In genomic region chrX:46618947-46619346, GRCh38 we compare ENCODE assay signal across 30 cellular contexts.
"Had no signal": no experiment of that assay in that cellular context is flagged by ENCODE, and none has a peak within 500 bp of the region (broad histone marks: within the 10 kb centered on the region; RNA-seq: fewer than 3 reads in every experiment).

No MANE protein-coding gene starts in this region.

- FAIRE-seq: small intestine, urothelium cell line had no signal

- H3K9me3 Mint-ChIP-seq: natural killer cell; stimulated activated effector memory CD8-positive, alpha-beta T cell treated with anti-CD3 and anti-CD28 coated beads, Interleukin-12 subunit alpha, Interleukin-12 subunit beta, amount 100 ng/mL, for 72 hours; stimulated activated naive CD8-positive, alpha-beta T cell treated with anti-CD3 and anti-CD28 coated beads, Interleukin-15, amount 100 ng/mL, for 72 hours; type B pancreatic cell had no signal

- DNase-seq: naive thymus-derived CD4-positive, alpha-beta T cell; natural killer cell; occipital lobe; ovary; posterior cingulate gyrus; psoas muscle; right cardiac atrium; right lobe of liver; sigmoid colon; small intestine; stimulated activated CD4-positive, alpha-beta T cell treated with anti-CD3 and anti-CD28 coated beads, Interleukin-15, amount 100 ng/mL, for 24 hours; stimulated activated CD4-positive, alpha-beta T cell treated with anti-CD3 and anti-CD28 coated beads, Interleukin-2, amount 100 ng/mL, for 24 hours; stimulated activated CD4-positive, alpha-beta T cell treated with anti-CD3 and anti-CD28 coated beads, Interleukin-2, amount 100 ng/mL, for 48 hours; stimulated activated CD4-positive, alpha-beta T cell treated with anti-CD3 and anti-CD28 coated beads, Interleukin-4, amount 100 ng/mL, for 24 hours; stimulated activated naive CD4-positive, alpha-beta T cell; stimulated activated naive CD8-positive, alpha-beta T cell treated with anti-CD3 and anti-CD28 coated beads, Interleukin-15, amount 100 ng/mL, for 72 hours; stimulated activated naive CD8-positive, alpha-beta T cell treated with anti-CD3 and anti-CD28 coated beads, Interleukin-15, Interleukin-2, amounts not matched to agents 100 U/mL and 50 U/mL, for 24 hours; substantia nigra; testis; tibial artery; transverse colon had no signal

- H3K36me3 ChIP-seq: neural progenitor cell, ovary, right lobe of liver, sigmoid colon, suprapubic skin, tibial artery, transverse colon, vagina had no signal

- H3K4me1 ChIP-seq: neural progenitor cell, parathyroid adenoma, psoas muscle, sigmoid colon, suprapubic skin, testis, transverse colon, vagina had no signal

- H3K36me3 Mint-ChIP-seq: natural killer cell had no signal

- H3K9ac ChIP-seq: neural progenitor cell, parathyroid adenoma had no signal

- H2AFZ ChIP-seq: neural progenitor cell, parathyroid adenoma had no signal

- H3K27ac ChIP-seq: neural progenitor cell, ovary, parathyroid adenoma, psoas muscle, right lobe of liver, sigmoid colon, suprapubic skin, testis, tibial artery, transverse colon, vagina had no signal

- ATAC-seq: naive thymus-derived CD4-positive, alpha-beta T cell; natural killer cell; psoas muscle; right cardiac atrium; right lobe of liver; stimulated activated effector memory CD8-positive, alpha-beta T cell treated with anti-CD3 and anti-CD28 coated beads, Interleukin-12 subunit alpha, Interleukin-12 subunit beta, amount 100 ng/mL, for 72 hours; stimulated activated naive CD8-positive, alpha-beta T cell treated with anti-CD3 and anti-CD28 coated beads, Interleukin-15, amount 100 ng/mL, for 72 hours; stimulated activated naive CD8-positive, alpha-beta T cell treated with anti-CD3 and anti-CD28 coated beads, Interleukin-15, Interleukin-2, amounts not matched to agents 100 U/mL and 50 U/mL, for 24 hours had no signal

- H3K27me3 ChIP-seq: neural progenitor cell, ovary, right lobe of liver, sigmoid colon, suprapubic skin, testis, tibial artery, transverse colon, vagina had no signal

- H3K4me3 Mint-ChIP-seq: naive thymus-derived CD4-positive, alpha-beta T cell; natural killer cell; nephron; neural progenitor cell; stimulated activated effector memory CD8-positive, alpha-beta T cell treated with anti-CD3 and anti-CD28 coated beads, Interleukin-12 subunit alpha, Interleukin-12 subunit beta, amount 100 ng/mL, for 72 hours; stimulated activated naive CD8-positive, alpha-beta T cell treated with anti-CD3 and anti-CD28 coated beads, Interleukin-15, amount 100 ng/mL, for 72 hours; type B pancreatic cell had no signal

- H3K4me2 ChIP-seq: neural progenitor cell had no signal

- H3K9me3 ChIP-seq: ovary, right lobe of liver, sigmoid colon, suprapubic skin, testis, transverse colon, vagina had no signal

- H3K4me3 ChIP-seq: neural progenitor cell, ovary, psoas muscle, right lobe of liver, sigmoid colon, suprapubic skin, testis, tibial artery, transverse colon, vagina had no signal

- H3K79me2 ChIP-seq: parathyroid adenoma had no signal

- H3K27ac Mint-ChIP-seq: naive thymus-derived CD4-positive, alpha-beta T cell; natural killer cell; nephron; neural progenitor cell; progenitor cell of endocrine pancreas; stimulated activated effector memory CD8-positive, alpha-beta T cell treated with anti-CD3 and anti-CD28 coated beads, Interleukin-12 subunit alpha, Interleukin-12 subunit beta, amount 100 ng/mL, for 72 hours; stimulated activated naive CD8-positive, alpha-beta T cell treated with anti-CD3 and anti-CD28 coated beads, Interleukin-15, amount 100 ng/mL, for 72 hours; type B pancreatic cell had no signal

- H3K27me3 Mint-ChIP-seq: progenitor cell of endocrine pancreas, type B pancreatic cell had no signal

- H3K4me1 Mint-ChIP-seq: neural progenitor cell had no signal
